Comparison of ENCODE assay signal across 17 cellular contexts in genomic region chr1:19884312-19884711, GRCh38. TPM values are rescaled to one million over a fixed set of nuclear protein-coding genes. Genes with fewer than 3 reads are reported as not detected.
DNase-seq lines count a peak whose midpoint lies in the region; ATAC-seq and TF ChIP-seq lines count a peak whose summit lies in the region.
"Had no signal": no experiment of that assay in that cellular context is flagged by ENCODE, and none has a peak within 500 bp of the region (broad histone marks: within the 10 kb centered on the region; RNA-seq: fewer than 3 reads in every experiment).

No MANE protein-coding gene starts in this region.

- no peaks in the 10 kb centered on the region for H3K9me3 ChIP-seq in Loucy (ENCODE audit: insufficient read depth, low read depth, low read length)

- intact Hi-C loops in activated CD4-positive, alpha-beta T cell treated with anti-CD3 and anti-CD28 coated beads, Interleukin-2, amount 10 ng/mL, durations not matched to agents 24 days and 14 days (cut with micrococcal nuclease), result no loop called here
- intact Hi-C loops in lower leg skin (cut with DNase I; ENCODE audit: low total_unique reads), result no loop called here

- H3K4me1 ChIP-seq in Loucy (ENCODE audit: insufficient read depth, low read length, poor library complexity, severe bottlenecking), result peaks cover 49% of the 10 kb centered on the region

- no peak overlapping the region for H3K27ac Mint-ChIP-seq in activated CD4-positive, alpha-beta T cell treated with anti-CD3 and anti-CD28 coated beads, Interleukin-2, amount 10 ng/mL, durations not matched to agents 24 days and 14 days
- H3K27ac Mint-ChIP-seq in central memory CD8-positive, alpha-beta T cell (ENCODE audit: low read depth), result no peak overlapping the region
- H3K27ac Mint-ChIP-seq in nephron progenitor cell, result no peak overlapping the region

- TF ChIP-seq POLR2A in lower leg skin (IDR thresholded peaks at IDR 0.05), result no peak

- peaks cover 31% of the 10 kb centered on the region for H3K4me1 Mint-ChIP-seq in activated CD4-positive, alpha-beta T cell treated with anti-CD3 and anti-CD28 coated beads, Interleukin-2, amount 10 ng/mL, durations not matched to agents 24 days and 14 days
- peaks cover 55% of the 10 kb centered on the region for H3K4me1 Mint-ChIP-seq in central memory CD8-positive, alpha-beta T cell
- H3K4me1 Mint-ChIP-seq in nephron progenitor cell, result peaks cover 49% of the 10 kb centered on the region

- TF ChIP-seq CTCF in Loucy (conservative IDR thresholded peaks at IDR 0.05; ENCODE audit: low read length) (no peak), nephron progenitor cell (IDR thresholded peaks at IDR 0.05) (no peak), lower leg skin (IDR thresholded peaks at IDR 0.05) (no peak)

- H3K4me3 ChIP-seq in Loucy (ENCODE audit: low read length, poor library complexity, severe bottlenecking) (peak overlapping the region; percentile 94), lower leg skin (ENCODE audit: low read depth, poor library complexity, severe bottlenecking) (no peak overlapping the region)

- peak overlapping the region; percentile 98 for H3K4me2 ChIP-seq in Loucy (ENCODE audit: low read depth, low read length, poor library complexity, severe bottlenecking)

- H2AFZ ChIP-seq in Loucy (ENCODE audit: low read length), result no peak overlapping the region

- 54 to 56% methylated on average over 2 of the region's 2 CpGs for WGBS in lower leg skin, 2 donors

- no peak for ATAC-seq in central memory CD8-positive, alpha-beta T cell (replicated peaks; ENCODE audit: extremely low read depth, poor library complexity, severe bottlenecking)
- ATAC-seq: left lobe of liver had no signal

- peak overlapping the region; percentile 92 for H3K9ac ChIP-seq in Loucy (ENCODE audit: low read depth, low read length, poor library complexity, severe bottlenecking)

- H3K4me3 Mint-ChIP-seq in activated CD4-positive, alpha-beta T cell treated with anti-CD3 and anti-CD28 coated beads, Interleukin-2, amount 10 ng/mL, durations not matched to agents 24 days and 14 days, result peak overlapping the region; percentile 90
- H3K4me3 Mint-ChIP-seq in central memory CD8-positive, alpha-beta T cell, result peak overlapping the region; percentile 83
- H3K4me3 Mint-ChIP-seq in nephron progenitor cell, result peak overlapping the region; percentile 86

- no peaks in the 10 kb centered on the region for H3F3A ChIP-seq in Loucy (ENCODE audit: low read depth)

- no peaks in the 10 kb centered on the region for H3K36me3 ChIP-seq in Loucy (ENCODE audit: insufficient read depth, low read length)

- peaks cover 65% of the 10 kb centered on the region for H3K79me2 ChIP-seq in Loucy (ENCODE audit: insufficient read depth, low read length)

- H4K20me1 ChIP-seq in Loucy (ENCODE audit: insufficient read depth, low read length, poor library complexity, severe bottlenecking), result peaks cover 53% of the 10 kb centered on the region

- DNase-seq in activated CD4-positive, alpha-beta T cell treated with anti-CD3 and anti-CD28 coated beads, Interleukin-2, amount 10 ng/mL, durations not matched to agents 24 days and 14 days, result no peak
- no peak for DNase-seq in activated CD4-positive, alpha-beta T cell treated with anti-CD3 and anti-CD28 coated beads for 1 hour
- DNase-seq in central memory CD8-positive, alpha-beta T cell (ENCODE audit: low spot score in 2 of 2), result no peak
- no peak for DNase-seq in nephron progenitor cell
- no peak for DNase-seq in lower leg skin (ENCODE audit: low spot score in 2 of 2)
- no peak for DNase-seq in ACHN
- no peak for DNase-seq in T-helper 2 cell
- DNase-seq: aorta; cortex of kidney; NCI-H1048; NCI-H2171; stimulated activated naive CD4-positive, alpha-beta T cell; WERI-Rb-1 had no signal

- peaks cover 2% of the 10 kb centered on the region for H3K27me3 Mint-ChIP-seq in activated CD4-positive, alpha-beta T cell treated with anti-CD3 and anti-CD28 coated beads, Interleukin-2, amount 10 ng/mL, durations not matched to agents 24 days and 14 days
- peaks cover 4% of the 10 kb centered on the region for H3K27me3 Mint-ChIP-seq in central memory CD8-positive, alpha-beta T cell
- H3K27me3 Mint-ChIP-seq in nephron progenitor cell (ENCODE audit: low read depth, poor library complexity), result peaks cover 4% of the 10 kb centered on the region

- no peaks in the 10 kb centered on the region for H3K9me2 ChIP-seq in Loucy (replicated peaks; ENCODE audit: low read depth, low read length)

- peaks cover 9% of the 10 kb centered on the region for H3K36me3 Mint-ChIP-seq in activated CD4-positive, alpha-beta T cell treated with anti-CD3 and anti-CD28 coated beads, Interleukin-2, amount 10 ng/mL, durations not matched to agents 24 days and 14 days (ENCODE audit: low read depth)
- H3K36me3 Mint-ChIP-seq in central memory CD8-positive, alpha-beta T cell (ENCODE audit: insufficient read depth), result peaks cover 4% of the 10 kb centered on the region
- H3K36me3 Mint-ChIP-seq in nephron progenitor cell (ENCODE audit: low read depth), result peaks cover 25% of the 10 kb centered on the region

- no peaks in the 10 kb centered on the region for H3K27me3 ChIP-seq in Loucy (ENCODE audit: insufficient read depth, low read length, poor library complexity, severe bottlenecking)

- in situ Hi-C loops in ACHN (cut with HindIII; ENCODE audit: low pct_ligation_motif_present, low pct_unique_long_range_greater_than_20kb, low sequenced_read_pairs), result no loop called here

- H3K9me3 Mint-ChIP-seq in activated CD4-positive, alpha-beta T cell treated with anti-CD3 and anti-CD28 coated beads, Interleukin-2, amount 10 ng/mL, durations not matched to agents 24 days and 14 days, result no peaks in the 10 kb centered on the region
- no peaks in the 10 kb centered on the region for H3K9me3 Mint-ChIP-seq in central memory CD8-positive, alpha-beta T cell
- no peaks in the 10 kb centered on the region for H3K9me3 Mint-ChIP-seq in nephron progenitor cell

RNA-seq across cellular contexts. Expression of gene OTUD3, which starts 2.1 kb away (rescaled TPM):
- 12.2 and 13.6 TPM in 2 replicates for total RNA-seq in activated CD4-positive, alpha-beta T cell treated with anti-CD3 and anti-CD28 coated beads, Interleukin-2, amount 10 ng/mL, durations not matched to agents 24 days and 14 days
- total RNA-seq in lower leg skin, result 1 to 10 TPM; 4.7 to 5.9 (median 5.2) TPM

RNA-seq across cellular contexts. Expression of gene PLA2G2E, which starts 39.1 kb away (rescaled TPM):
- not detected in 2 replicates for total RNA-seq in activated CD4-positive, alpha-beta T cell treated with anti-CD3 and anti-CD28 coated beads, Interleukin-2, amount 10 ng/mL, durations not matched to agents 24 days and 14 days
- not detected for total RNA-seq in lower leg skin
- total RNA-seq: A172, aorta, left lobe of liver, ureter had no signal
